Comparison of ENCODE assay signal across 24 cellular contexts in genomic region chr11:32931605-32932004, GRCh38. TPM values are rescaled to one million over a fixed set of nuclear protein-coding genes. Genes with fewer than 3 reads are reported as not detected.
DNase-seq lines count a peak whose midpoint lies in the region; ATAC-seq and TF ChIP-seq lines count a peak whose summit lies in the region.
"Had no signal": no experiment of that assay in that cellular context is flagged by ENCODE, and none has a peak within 500 bp of the region (broad histone marks: within the 10 kb centered on the region; RNA-seq: fewer than 3 reads in every experiment).

No MANE protein-coding gene starts in this region.

- TF ChIP-seq CTCF in fibroblast of pulmonary artery (IDR thresholded peaks at IDR 0.05; ENCODE audit: low read length, missing control alignments) (no peak), thyroid gland (IDR thresholded peaks at IDR 0.05) (no peak), HFFc6 (IDR thresholded peaks at IDR 0.05) (no peak)

- no peak for ATAC-seq in naive thymus-derived CD8-positive, alpha-beta T cell
- no peak for ATAC-seq in GM21526 (IDR thresholded peaks at IDR 0.05; ENCODE audit: low FRiP score, unreplicated experiment)
- ATAC-seq: CD8-positive, alpha-beta T cell; Panc1 had no signal

- H3K27me3 ChIP-seq in thyroid gland = no peaks in the 10 kb centered on the region
- H3K27me3 ChIP-seq: MG63 had no signal

- POLR2A ChIA-PET in naive thymus-derived CD8-positive, alpha-beta T cell (lab: Charles Lee) = no interaction called here

- H3K27ac Mint-ChIP-seq in HFFc6 = no peak overlapping the region
- H3K27ac Mint-ChIP-seq in naive thymus-derived CD8-positive, alpha-beta T cell = no peak overlapping the region
- H3K27ac Mint-ChIP-seq: B cell; CD8-positive, alpha-beta T cell had no signal

- peaks cover 20 to 21% of the 10 kb centered on the region in 2 donors for H3K36me3 ChIP-seq in thyroid gland

- no peak overlapping the region for H3K4me3 Mint-ChIP-seq in HFFc6
- H3K4me3 Mint-ChIP-seq in naive thymus-derived CD8-positive, alpha-beta T cell = no peak overlapping the region
- H3K4me3 Mint-ChIP-seq: B cell; CD8-positive, alpha-beta T cell; H9 had no signal

- H3K9me3 Mint-ChIP-seq in HFFc6 = no peaks in the 10 kb centered on the region
- no peaks in the 10 kb centered on the region for H3K9me3 Mint-ChIP-seq in naive thymus-derived CD8-positive, alpha-beta T cell
- H3K9me3 Mint-ChIP-seq: CD8-positive, alpha-beta T cell; H9 had no signal

- peaks cover 43% of the 10 kb centered on the region for H3K36me3 Mint-ChIP-seq in HFFc6 (ENCODE audit: low read depth)
- H3K36me3 Mint-ChIP-seq in naive thymus-derived CD8-positive, alpha-beta T cell = peaks cover 36 to 72% (median 48%) of the 10 kb centered on the region in 3 donors

- no peak overlapping the region for H3K27ac ChIP-seq in thyroid gland
- H3K27ac ChIP-seq: 22Rv1, C4-2B, GM23248 had no signal

- H3K4me1 Mint-ChIP-seq in HFFc6 (ENCODE audit: low read depth) = no peaks in the 10 kb centered on the region
- H3K4me1 Mint-ChIP-seq in naive thymus-derived CD8-positive, alpha-beta T cell = no peaks in the 10 kb centered on the region
- H3K4me1 Mint-ChIP-seq: B cell had no signal

- no peaks in the 10 kb centered on the region for H3K4me1 ChIP-seq in thyroid gland

- H3K9me3 ChIP-seq in thyroid gland = no peaks in the 10 kb centered on the region
- H3K9me3 ChIP-seq: Caco-2, MG63 had no signal

- peak; percentile 2 for DNase-seq in DMS 273 (lab: John Stamatoyannopoulos, UW; ENCODE audit: unreplicated experiment)
- no peak for DNase-seq in DMS 273 treated with DMSO at 0.1 percent for 48 hours (lab: John Stamatoyannopoulos, UW)
- DNase-seq in astrocyte of the hippocampus (ENCODE audit: low read depth, low spot score) = peak; percentile 48
- peak; percentile 12 for DNase-seq in fibroblast of pulmonary artery (ENCODE audit: low read depth)
- DNase-seq in thyroid gland = peak; percentile 11 to 14
- no peak for DNase-seq in HFFc6
- no peak for DNase-seq in naive thymus-derived CD8-positive, alpha-beta T cell
- DNase-seq: Caco-2; CD8-positive, alpha-beta T cell; DND-41; GM23248; H9; KG1; MG63; NCI-H1105 treated with DMSO at 0.1 percent for 48 hours; NCI-H146; NCI-H2029; NCI-H69; SHP77 treated with DMSO at 0.1 percent for 48 hours had no signal

- no peak for TF ChIP-seq POLR2A in thyroid gland (IDR thresholded peaks at IDR 0.05)

- no peak overlapping the region for H3K4me3 ChIP-seq in fibroblast of pulmonary artery (replicated peaks; ENCODE audit: low read depth, low read length)
- no peak overlapping the region for H3K4me3 ChIP-seq in thyroid gland (replicated peaks in 1 of 3)
- H3K4me3 ChIP-seq: GM23248, MG63 had no signal

- WGBS in thyroid gland, 2 donors = 95 to 100% methylated on average over 1 of the region's 1 CpG

- intact Hi-C loops in thyroid gland (cut with DNase I) = no loop called here

- H3K27me3 Mint-ChIP-seq in HFFc6 (ENCODE audit: insufficient read depth) = no peaks in the 10 kb centered on the region
- H3K27me3 Mint-ChIP-seq in naive thymus-derived CD8-positive, alpha-beta T cell = no peaks in the 10 kb centered on the region
- H3K27me3 Mint-ChIP-seq: B cell had no signal

RNA-seq across cellular contexts. Expression of gene QSER1, which starts 39.0 kb away (rescaled TPM):
- 10 to 100 TPM; 35.5 to 59.9 (median 42.6) TPM for total RNA-seq in thyroid gland
- 10 to 100 TPM; 20.2 to 26.4 (median 24.0) TPM for total RNA-seq in HFFc6 (2021; fragmentation: NEBNext Ultra II Directional; extraction: Animal tissue kit (Norgen Biotek cat#: 25700))
- total RNA-seq in naive thymus-derived CD8-positive, alpha-beta T cell = 10 to 100 TPM; 10.9 to 11.4 TPM
- under 1 TPM; 0.55 to 0.93 (median 0.64) TPM for polyA plus RNA-seq in naive thymus-derived CD8-positive, alpha-beta T cell

Comparison
In these comparisons a context has a peak if more than half of its experiments do, and no peak if none do; other contexts are left out.
1. DNase-seq: peak in DMS 273 (single experiment), astrocyte of the hippocampus (single experiment), fibroblast of pulmonary artery (single experiment) and thyroid gland (2 of 2); none in DMS 273 treated with DMSO at 0.1 percent for 48 hours (single experiment), HFFc6 (single experiment) and naive thymus-derived CD8-positive, alpha-beta T cell (0 of 10).